1 cellular context compared by ENCODE assay signal in the genomic region with DNA sequence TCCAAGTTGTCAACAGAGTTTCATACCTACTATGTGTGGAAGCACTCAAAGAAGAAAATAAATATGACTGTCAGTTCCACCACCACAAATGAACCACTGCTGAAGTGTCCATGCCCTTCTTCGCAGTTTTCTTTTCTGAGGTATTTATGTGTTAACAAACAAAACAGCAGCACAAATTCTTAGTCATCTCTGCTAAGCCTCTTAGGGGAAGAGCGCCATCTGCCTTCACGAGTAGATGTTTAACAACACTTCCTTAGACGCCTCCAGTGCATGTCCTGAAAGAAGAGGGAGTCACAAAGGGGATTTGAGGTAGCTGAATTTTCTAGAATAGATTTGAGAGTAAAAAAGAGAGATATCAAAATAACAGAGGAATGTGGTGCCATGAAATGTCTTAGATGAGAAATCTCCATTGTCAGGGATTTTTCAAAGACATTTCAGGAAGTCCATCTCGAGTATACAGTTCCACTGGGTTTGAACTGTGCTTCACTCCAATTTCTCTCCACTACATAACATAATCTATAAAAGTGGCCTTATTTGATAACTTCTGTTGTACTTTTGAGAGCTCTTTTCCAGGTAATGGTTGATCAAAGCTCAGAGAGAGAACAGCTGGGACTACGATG.
TF ChIP-seq lines count a peak whose summit lies in the region.

No MANE protein-coding gene starts in this region.

TF ChIP-seq in H1, 55 proteins besides CTCF, POLR2A, EP300 and RAD21:
- TF ChIP-seq HDAC2 (IDR thresholded peaks at IDR 0.05; ENCODE audit: borderline replicate concordance in 1 of 2, low read depth in 2 of 2, low read length in 2 of 2) (no peak), USF2 (IDR thresholded peaks at IDR 0.05; ENCODE audit: low read length) (no peak), SP2 (IDR thresholded peaks at IDR 0.05; ENCODE audit: low read length) (no peak), TCF12 (IDR thresholded peaks at IDR 0.05; ENCODE audit: low read depth, low read length) (no peak), BCL11A (IDR thresholded peaks at IDR 0.05; ENCODE audit: low read depth in 2 of 2, low read length in 2 of 2) (no peak), TAF1 (IDR thresholded peaks at IDR 0.05; ENCODE audit: low read depth, low read length) (no peak), ATF2 (IDR thresholded peaks at IDR 0.05; ENCODE audit: low read length) (no peak), GABPA (IDR thresholded peaks at IDR 0.05; ENCODE audit: borderline replicate concordance, insufficient read depth, low read length) (no peak), TBP (IDR thresholded peaks at IDR 0.05; ENCODE audit: low read depth, low read length) (no peak), CBX5 (IDR thresholded peaks at IDR 0.05; ENCODE audit: low read depth, low read length) (no peak), HDAC6 (IDR thresholded peaks at IDR 0.05; ENCODE audit: low read depth, low read length) (no peak), CEBPB (IDR thresholded peaks at IDR 0.05; ENCODE audit: low read depth, low read length) (no peak)
TF ChIP-seq in H1: peak in this region for 0.
